ENCODE assay signal across 1 cellular context in the genomic region with DNA sequence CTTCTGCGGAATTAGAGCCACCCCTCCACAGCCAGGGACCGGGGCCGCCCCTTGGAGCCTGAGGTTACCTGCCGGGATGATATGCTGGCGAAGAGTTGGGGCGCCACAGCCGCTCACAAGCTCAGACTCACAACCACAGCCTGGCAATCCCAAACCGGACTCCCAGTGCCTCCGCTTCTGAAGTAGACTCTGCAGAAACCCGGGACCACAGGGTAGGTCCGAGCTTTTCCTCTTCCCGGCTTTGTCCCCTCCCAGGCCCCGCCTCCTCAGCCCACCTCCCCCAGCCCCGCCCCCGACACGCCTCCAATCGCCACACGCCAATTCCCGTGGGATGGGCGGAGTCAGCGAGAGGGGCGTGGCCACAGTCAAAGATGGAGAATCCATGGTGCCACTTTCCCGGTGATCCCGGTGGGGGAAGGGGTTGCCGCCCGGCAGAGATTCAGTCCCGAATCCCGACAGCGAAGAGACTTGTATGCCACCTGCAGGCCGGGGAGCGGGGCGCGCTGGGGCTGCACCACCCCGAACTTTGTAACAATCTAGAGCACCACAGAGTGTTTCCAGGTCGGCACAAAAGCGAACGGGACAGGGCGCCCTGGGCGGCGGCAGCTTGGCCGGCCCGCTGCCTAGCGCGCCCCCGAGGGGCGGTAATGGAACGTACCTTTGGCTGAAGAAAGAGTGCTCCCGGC.
TF ChIP-seq lines count a peak whose summit lies in the region.

IDH1 (minus strand) TSS at position 201 of the 686 bp plus-strand sequence. CDS start 3,520 bp downstream, outside the sequence.

TF ChIP-seq in K562, 482 proteins besides CTCF, POLR2A, EP300 and RAD21 (continued from another document and continues in another):
- TF ChIP-seq HMGXB4 (CRISPR knock-in tag; IDR thresholded peaks at IDR 0.05) (no peak), ZNF75A (CRISPR knock-in tag; IDR thresholded peaks at IDR 0.05) (no peak), KAT7 (CRISPR knock-in tag; IDR thresholded peaks at IDR 0.05; ENCODE audit: borderline replicate concordance) (no peak), SRSF7 (optimal IDR thresholded peaks at IDR 0.05; ENCODE audit: low read depth, low read length) (no peak), ZNF76 (CRISPR knock-in tag; IDR thresholded peaks at IDR 0.05; ENCODE audit: borderline replicate concordance) (no peak), HLTF (IDR thresholded peaks at IDR 0.05) (no peak), COPS2 (conservative IDR thresholded peaks at IDR 0.05) (no peak), CHD1 (IDR thresholded peaks at IDR 0.05; ENCODE audit: low read length) (no peak), RFX7 (CRISPR knock-in tag; IDR thresholded peaks at IDR 0.05) (no peak), REST (CRISPR knock-in tag; IDR thresholded peaks at IDR 0.05; ENCODE audit: low read depth) (0 out of 2 replicates have a peak, but pooled peaks have one; percentile 38), MAFG (tag; conservative IDR thresholded peaks at IDR 0.05) (no peak), VEZF1 (CRISPR knock-in tag; IDR thresholded peaks at IDR 0.05) (peak; percentile 25; the same call in 1 of the 2 replicates), ZNF561 (CRISPR knock-in tag; conservative IDR thresholded peaks at IDR 0.05) (no peak), SUPT5H (IDR thresholded peaks at IDR 0.05) (0 out of 2 replicates have a peak, but pooled peaks have one; percentile 35), ZBTB8A (IDR thresholded peaks at IDR 0.05; ENCODE audit: partially characterized antibody) (no peak), JUN (IDR thresholded peaks at IDR 0.05; ENCODE audit: borderline replicate concordance, low read depth, low read length) (no peak), JUN (CRISPR knock-in tag; IDR thresholded peaks at IDR 0.05; ENCODE audit: borderline replicate concordance) (no peak), MAZ (CRISPR knock-in tag; conservative IDR thresholded peaks at IDR 0.05 in 1 of 2, IDR thresholded peaks at IDR 0.05 in 1 of 2) (peak; percentile 31 to 55; a peak in 1 of 4 replicates), ZNF764 (CRISPR knock-in tag; IDR thresholded peaks at IDR 0.05; ENCODE audit: low read depth) (no peak), MYNN (IDR thresholded peaks at IDR 0.05) (0 out of 2 replicates have a peak, but pooled peaks have one; percentile 36), MYNN (CRISPR knock-in tag; IDR thresholded peaks at IDR 0.05) (no peak), PML (IDR thresholded peaks at IDR 0.05; ENCODE audit: low read length) (peak; percentile 50; the same call in 1 of the 2 replicates), STAT6 (CRISPR knock-in tag; IDR thresholded peaks at IDR 0.05) (no peak), JUNB (CRISPR knock-in tag; conservative IDR thresholded peaks at IDR 0.05) (no peak), IFI16 (CRISPR knock-in tag; IDR thresholded peaks at IDR 0.05) (no peak), RBM22 (IDR thresholded peaks at IDR 0.05; ENCODE audit: low read depth, low read length, poor library complexity, severe bottlenecking) (no peak), ZNF586 (CRISPR knock-in tag; conservative IDR thresholded peaks at IDR 0.05) (no peak), SMARCC2 (IDR thresholded peaks at IDR 0.05; ENCODE audit: low read depth) (no peak), OTX1 (CRISPR knock-in tag; IDR thresholded peaks at IDR 0.05) (no peak)
- TF ChIP-seq, protein P1, sequence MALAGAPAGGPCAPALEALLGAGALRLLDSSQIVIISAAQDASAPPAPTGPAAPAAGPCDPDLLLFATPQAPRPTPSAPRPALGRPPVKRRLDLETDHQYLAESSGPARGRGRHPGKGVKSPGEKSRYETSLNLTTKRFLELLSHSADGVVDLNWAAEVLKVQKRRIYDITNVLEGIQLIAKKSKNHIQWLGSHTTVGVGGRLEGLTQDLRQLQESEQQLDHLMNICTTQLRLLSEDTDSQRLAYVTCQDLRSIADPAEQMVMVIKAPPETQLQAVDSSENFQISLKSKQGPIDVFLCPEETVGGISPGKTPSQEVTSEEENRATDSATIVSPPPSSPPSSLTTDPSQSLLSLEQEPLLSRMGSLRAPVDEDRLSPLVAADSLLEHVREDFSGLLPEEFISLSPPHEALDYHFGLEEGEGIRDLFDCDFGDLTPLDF (CRISPR knock-in tag; IDR thresholded peaks at IDR 0.05): no peak
- TF ChIP-seq, protein P2, sequence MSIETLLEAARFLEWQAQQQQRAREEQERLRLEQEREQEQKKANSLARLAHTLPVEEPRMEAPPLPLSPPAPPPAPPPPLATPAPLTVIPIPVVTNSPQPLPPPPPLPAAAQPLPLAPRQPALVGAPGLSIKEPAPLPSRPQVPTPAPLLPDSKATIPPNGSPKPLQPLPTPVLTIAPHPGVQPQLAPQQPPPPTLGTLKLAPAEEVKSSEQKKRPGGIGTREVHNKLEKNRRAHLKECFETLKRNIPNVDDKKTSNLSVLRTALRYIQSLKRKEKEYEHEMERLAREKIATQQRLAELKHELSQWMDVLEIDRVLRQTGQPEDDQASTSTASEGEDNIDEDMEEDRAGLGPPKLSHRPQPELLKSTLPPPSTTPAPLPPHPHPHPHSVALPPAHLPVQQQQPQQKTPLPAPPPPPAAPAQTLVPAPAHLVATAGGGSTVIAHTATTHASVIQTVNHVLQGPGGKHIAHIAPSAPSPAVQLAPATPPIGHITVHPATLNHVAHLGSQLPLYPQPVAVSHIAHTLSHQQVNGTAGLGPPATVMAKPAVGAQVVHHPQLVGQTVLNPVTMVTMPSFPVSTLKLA (conservative IDR thresholded peaks at IDR 0.05): peak; percentile 54 to 68
- TF ChIP-seq, protein P3, sequence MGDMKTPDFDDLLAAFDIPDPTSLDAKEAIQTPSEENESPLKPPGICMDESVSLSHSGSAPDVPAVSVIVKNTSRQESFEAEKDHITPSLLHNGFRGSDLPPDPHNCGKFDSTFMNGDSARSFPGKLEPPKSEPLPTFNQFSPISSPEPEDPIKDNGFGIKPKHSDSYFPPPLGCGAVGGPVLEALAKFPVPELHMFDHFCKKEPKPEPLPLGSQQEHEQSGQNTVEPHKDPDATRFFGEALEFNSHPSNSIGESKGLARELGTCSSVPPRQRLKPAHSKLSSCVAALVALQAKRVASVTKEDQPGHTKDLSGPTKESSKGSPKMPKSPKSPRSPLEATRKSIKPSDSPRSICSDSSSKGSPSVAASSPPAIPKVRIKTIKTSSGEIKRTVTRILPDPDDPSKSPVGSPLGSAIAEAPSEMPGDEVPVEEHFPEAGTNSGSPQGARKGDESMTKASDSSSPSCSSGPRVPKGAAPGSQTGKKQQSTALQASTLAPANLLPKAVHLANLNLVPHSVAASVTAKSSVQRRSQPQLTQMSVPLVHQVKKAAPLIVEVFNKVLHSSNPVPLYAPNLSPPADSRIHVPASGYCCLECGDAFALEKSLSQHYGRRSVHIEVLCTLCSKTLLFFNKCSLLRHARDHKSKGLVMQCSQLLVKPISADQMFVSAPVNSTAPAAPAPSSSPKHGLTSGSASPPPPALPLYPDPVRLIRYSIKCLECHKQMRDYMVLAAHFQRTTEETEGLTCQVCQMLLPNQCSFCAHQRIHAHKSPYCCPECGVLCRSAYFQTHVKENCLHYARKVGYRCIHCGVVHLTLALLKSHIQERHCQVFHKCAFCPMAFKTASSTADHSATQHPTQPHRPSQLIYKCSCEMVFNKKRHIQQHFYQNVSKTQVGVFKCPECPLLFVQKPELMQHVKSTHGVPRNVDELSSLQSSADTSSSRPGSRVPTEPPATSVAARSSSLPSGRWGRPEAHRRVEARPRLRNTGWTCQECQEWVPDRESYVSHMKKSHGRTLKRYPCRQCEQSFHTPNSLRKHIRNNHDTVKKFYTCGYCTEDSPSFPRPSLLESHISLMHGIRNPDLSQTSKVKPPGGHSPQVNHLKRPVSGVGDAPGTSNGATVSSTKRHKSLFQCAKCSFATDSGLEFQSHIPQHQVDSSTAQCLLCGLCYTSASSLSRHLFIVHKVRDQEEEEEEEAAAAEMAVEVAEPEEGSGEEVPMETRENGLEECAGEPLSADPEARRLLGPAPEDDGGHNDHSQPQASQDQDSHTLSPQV (IDR thresholded peaks at IDR 0.05): peak; percentile 26; the same call in 1 of the 2 replicates
- TF ChIP-seq, protein P4, sequence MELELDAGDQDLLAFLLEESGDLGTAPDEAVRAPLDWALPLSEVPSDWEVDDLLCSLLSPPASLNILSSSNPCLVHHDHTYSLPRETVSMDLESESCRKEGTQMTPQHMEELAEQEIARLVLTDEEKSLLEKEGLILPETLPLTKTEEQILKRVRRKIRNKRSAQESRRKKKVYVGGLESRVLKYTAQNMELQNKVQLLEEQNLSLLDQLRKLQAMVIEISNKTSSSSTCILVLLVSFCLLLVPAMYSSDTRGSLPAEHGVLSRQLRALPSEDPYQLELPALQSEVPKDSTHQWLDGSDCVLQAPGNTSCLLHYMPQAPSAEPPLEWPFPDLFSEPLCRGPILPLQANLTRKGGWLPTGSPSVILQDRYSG (tag; conservative IDR thresholded peaks at IDR 0.05; ENCODE audit: low read depth): no peak
- TF ChIP-seq, protein P5, sequence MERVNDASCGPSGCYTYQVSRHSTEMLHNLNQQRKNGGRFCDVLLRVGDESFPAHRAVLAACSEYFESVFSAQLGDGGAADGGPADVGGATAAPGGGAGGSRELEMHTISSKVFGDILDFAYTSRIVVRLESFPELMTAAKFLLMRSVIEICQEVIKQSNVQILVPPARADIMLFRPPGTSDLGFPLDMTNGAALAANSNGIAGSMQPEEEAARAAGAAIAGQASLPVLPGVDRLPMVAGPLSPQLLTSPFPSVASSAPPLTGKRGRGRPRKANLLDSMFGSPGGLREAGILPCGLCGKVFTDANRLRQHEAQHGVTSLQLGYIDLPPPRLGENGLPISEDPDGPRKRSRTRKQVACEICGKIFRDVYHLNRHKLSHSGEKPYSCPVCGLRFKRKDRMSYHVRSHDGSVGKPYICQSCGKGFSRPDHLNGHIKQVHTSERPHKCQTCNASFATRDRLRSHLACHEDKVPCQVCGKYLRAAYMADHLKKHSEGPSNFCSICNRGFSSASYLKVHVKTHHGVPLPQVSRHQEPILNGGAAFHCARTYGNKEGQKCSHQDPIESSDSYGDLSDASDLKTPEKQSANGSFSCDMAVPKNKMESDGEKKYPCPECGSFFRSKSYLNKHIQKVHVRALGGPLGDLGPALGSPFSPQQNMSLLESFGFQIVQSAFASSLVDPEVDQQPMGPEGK (CRISPR knock-in tag; IDR thresholded peaks at IDR 0.05; ENCODE audit: borderline replicate concordance): no peak
